In genomic region chr13:110047511-110047910, GRCh38 we compare ENCODE assay signal across 9 cellular contexts.
DNase-seq lines count a peak whose midpoint lies in the region; ATAC-seq and TF ChIP-seq lines count a peak whose summit lies in the region.
"Had no signal": no experiment of that assay in that cellular context is flagged by ENCODE, and none has a peak within 500 bp of the region (broad histone marks: within the 10 kb centered on the region; RNA-seq: fewer than 3 reads in every experiment).

No MANE protein-coding gene starts in this region.

- H3K4me1 Mint-ChIP-seq in brain (peaks cover 35% of the 10 kb centered on the region), MCF 10A (ENCODE audit: insufficient read depth, unreplicated experiment) (peaks cover 5% of the 10 kb centered on the region)

- no peaks in the 10 kb centered on the region for H3K36me3 Mint-ChIP-seq in brain
- no peaks in the 10 kb centered on the region for H3K36me3 Mint-ChIP-seq in MCF 10A (ENCODE audit: insufficient read depth, unreplicated experiment)

- no peaks in the 10 kb centered on the region for H3K9me2 ChIP-seq in SK-N-SH

- no peaks in the 10 kb centered on the region for H3K27me3 ChIP-seq in SK-N-SH (ENCODE audit: insufficient read depth)
- no peaks in the 10 kb centered on the region for H3K27me3 ChIP-seq in kidney epithelial cell (ENCODE audit: control insufficient read depth, insufficient read depth, low read length)
- H3K27me3 ChIP-seq in aorta (ENCODE audit: control insufficient read depth in 1 of 2, insufficient read depth in 2 of 2, low read length in 1 of 2) = no peaks in the 10 kb centered on the region

- no peaks in the 10 kb centered on the region for H3K27me3 Mint-ChIP-seq in brain
- H3K27me3 Mint-ChIP-seq in MCF 10A (ENCODE audit: insufficient read depth, unreplicated experiment) = no peaks in the 10 kb centered on the region

- TF ChIP-seq CTCF in SK-N-SH (IDR thresholded peaks at IDR 0.05) (no peak), brain (conservative IDR thresholded peaks at IDR 0.05) (no peak), kidney epithelial cell (IDR thresholded peaks at IDR 0.05; ENCODE audit: insufficient read depth, low read length, poor library complexity, severe bottlenecking) (no peak), MCF 10A (IDR thresholded peaks at IDR 0.05; ENCODE audit: unreplicated experiment) (no peak)

- WGBS in SK-N-SH (ENCODE audit: low lambda C conversion rate) = 76% methylated on average over 7 of the region's 7 CpGs
- 0 to 4% methylated on average over 7 of the region's 7 CpGs for WGBS in aorta, 2 donors

- no peaks in the 10 kb centered on the region for H3F3A ChIP-seq in SK-N-SH (replicated peaks; ENCODE audit: insufficient read depth)

- H3K4me1 ChIP-seq in SK-N-SH (ENCODE audit: control insufficient read depth in 1 of 2, insufficient read depth in 2 of 2, low read depth in 1 of 2, low read length in 1 of 2) (no peaks in the 10 kb centered on the region; a peak in 1 of 4 replicates), aorta (ENCODE audit: control insufficient read depth in 1 of 2, insufficient read depth in 2 of 2, low read length in 2 of 2) (no peaks in the 10 kb centered on the region)

- H3K4me3 Mint-ChIP-seq in brain (peak overlapping the region in 2 of 5 experiments; percentile 8 to 51), MCF 10A (ENCODE audit: unreplicated experiment) (no peak overlapping the region)

- H2AFZ ChIP-seq in SK-N-SH (ENCODE audit: low read depth) = no peak overlapping the region

- DNase-seq in SK-N-SH (peak; percentile 42), kidney epithelial cell (ENCODE audit: low read depth) (peak; percentile 84), aorta (peak in 1 of 2 donors; percentile 81), MCF 10A (ENCODE audit: unreplicated experiment) (no peak), occipital lobe (lab: John Stamatoyannopoulos, UW) (no peak)
- DNase-seq: NCI-H1930 had no signal

- TF ChIP-seq RAD21 in SK-N-SH (IDR thresholded peaks at IDR 0.05; ENCODE audit: low read length) = no peak

- H3K36me3 ChIP-seq in SK-N-SH (replicated peaks in 1 of 2; ENCODE audit: control insufficient read depth in 1 of 2, insufficient read depth in 2 of 2, low read length in 1 of 2) = no peaks in the 10 kb centered on the region
- H3K36me3 ChIP-seq in kidney epithelial cell (ENCODE audit: control insufficient read depth, insufficient read depth, low read length) = no peaks in the 10 kb centered on the region
- no peaks in the 10 kb centered on the region for H3K36me3 ChIP-seq in aorta (ENCODE audit: control insufficient read depth in 1 of 2, insufficient read depth in 2 of 2, low read length in 1 of 2)

- no peak overlapping the region for H3K4me2 ChIP-seq in SK-N-SH

- H3K27ac ChIP-seq in SK-N-SH (ENCODE audit: low read depth in 2 of 2, low read length in 1 of 2) (no peak overlapping the region), aorta (ENCODE audit: low read depth in 1 of 2, low read length in 2 of 2) (peak overlapping the region in 1 of 2 donors; percentile 32)

- H3K9me3 ChIP-seq in SK-N-SH (no peaks in the 10 kb centered on the region), aorta (ENCODE audit: control insufficient read depth, low read length) (no peaks in the 10 kb centered on the region)

- no peaks in the 10 kb centered on the region for H4K20me1 ChIP-seq in SK-N-SH (ENCODE audit: insufficient read depth)

- BruUV-seq in MCF 10A (replicated peaks; lab: Mats Ljungman, UMichigan) = no TSS peak

- no peak overlapping the region for H3K4me3 ChIP-seq in SK-N-SH (ENCODE audit: low read depth in 2 of 2, low read length in 1 of 2)
- no peak overlapping the region for H3K4me3 ChIP-seq in kidney epithelial cell (ENCODE audit: low read depth, low read length)
- H3K4me3 ChIP-seq in aorta (ENCODE audit: low read length in 2 of 2) = no peak overlapping the region

- CTCF ChIA-PET in SK-N-SH (lab: Yijun Ruan, JAX) = interaction anchor here (1.0 kb wide), 1 partner anchor 8 kb away, joined by 3 read pairs; no protein-coding TSS in a partner anchor
- CTCF ChIA-PET in MCF 10A (lab: Yijun Ruan, JAX) = no interaction called here

- no peak for ATAC-seq in SK-N-SH treated with all-trans-retinoic acid at 6 μM for 48 hours
- ATAC-seq in aorta (ENCODE audit: low FRiP score) = peak; percentile 92
- no peak for ATAC-seq in GM19351 (IDR thresholded peaks at IDR 0.05; ENCODE audit: unreplicated experiment)

- no peak overlapping the region for H3K9ac ChIP-seq in SK-N-SH

- TF ChIP-seq EP300 in SK-N-SH (IDR thresholded peaks at IDR 0.05; ENCODE audit: borderline replicate concordance in 1 of 2, low read depth in 1 of 2, low read length in 1 of 2) = no peak

- H3K27ac Mint-ChIP-seq in brain (peak overlapping the region; percentile 31 to 86 (median 60)), MCF 10A (ENCODE audit: low read depth, unreplicated experiment) (no peak overlapping the region)

- intact Hi-C loops in aorta (cut with DNase I) = no loop called here
- intact Hi-C loops in MCF 10A (cut with micrococcal nuclease) = no loop called here

- no peaks in the 10 kb centered on the region for H3K79me2 ChIP-seq in SK-N-SH (ENCODE audit: insufficient read depth)

- POLR2A ChIA-PET in SK-N-SH (lab: Yijun Ruan, JAX) = no interaction called here
- POLR2A ChIA-PET in MCF 10A (lab: Yijun Ruan, JAX) = interaction anchor here (0.9 to 1.0 kb wide), 2 partner anchors 11 to 62 kb away, joined by 3 to 5 read pairs; no protein-coding TSS in a partner anchor

- peaks cover 4 to 20% (median 7%) of the 10 kb centered on the region in 5 experiments for H3K9me3 Mint-ChIP-seq in brain
- no peaks in the 10 kb centered on the region for H3K9me3 Mint-ChIP-seq in MCF 10A (ENCODE audit: unreplicated experiment)

TF ChIP-seq in SK-N-SH, 30 proteins besides CTCF, POLR2A, EP300 and RAD21 (continues in another document):
- no peak for TF ChIP-seq SMC3 (IDR thresholded peaks at IDR 0.05; ENCODE audit: low read depth, low read length)
- TF ChIP-seq USF2 (IDR thresholded peaks at IDR 0.05; ENCODE audit: borderline replicate concordance, low read depth, low read length) = no peak
- no peak for TF ChIP-seq ELF1 (IDR thresholded peaks at IDR 0.05)
- no peak for TF ChIP-seq RXRA (IDR thresholded peaks at IDR 0.05; ENCODE audit: borderline replicate concordance, low read depth)
- no peak for TF ChIP-seq USF1 (IDR thresholded peaks at IDR 0.05; ENCODE audit: borderline replicate concordance, low read depth)
- TF ChIP-seq MAX (IDR thresholded peaks at IDR 0.05; ENCODE audit: low read depth) = no peak
- no peak for TF ChIP-seq JUND (IDR thresholded peaks at IDR 0.05)
- TF ChIP-seq FOXM1 (IDR thresholded peaks at IDR 0.05; ENCODE audit: low read depth) = no peak
- TF ChIP-seq MEF2A (IDR thresholded peaks at IDR 0.05; ENCODE audit: borderline replicate concordance, low read depth) = no peak
- TF ChIP-seq TAF1 (IDR thresholded peaks at IDR 0.05; ENCODE audit: borderline replicate concordance, low read depth, low read length) = no peak

TF ChIP-seq in SK-N-SH treated with all-trans-retinoic acid at 6 μM for 48 hours, 23 proteins besides CTCF, POLR2A, EP300 and RAD21:
- TF ChIP-seq ISL1 (CRISPR knock-in tag; IDR thresholded peaks at IDR 0.05) = no peak
- no peak for TF ChIP-seq BACH2 (CRISPR knock-in tag; IDR thresholded peaks at IDR 0.05; ENCODE audit: borderline replicate concordance)
- TF ChIP-seq TOX (CRISPR knock-in tag; IDR thresholded peaks at IDR 0.05; ENCODE audit: borderline replicate concordance) = no peak
- TF ChIP-seq ZNF70 (CRISPR knock-in tag; IDR thresholded peaks at IDR 0.05) = no peak
- no peak for TF ChIP-seq ZC3H10 (CRISPR knock-in tag; IDR thresholded peaks at IDR 0.05)
TF ChIP-seq in SK-N-SH treated with all-trans-retinoic acid at 6 μM for 48 hours: peak in this region for 0.

Comparison
In these comparisons a context has a peak if more than half of its experiments do, and no peak if none do; other contexts are left out.
1. DNase-seq: peak in SK-N-SH (single experiment) and kidney epithelial cell (single experiment); none in MCF 10A (single experiment) and occipital lobe (single experiment).